ENCODE assay signal across 7 cellular contexts in genomic region chr4:75126870-75127269, GRCh38.
DNase-seq lines count a peak whose midpoint lies in the region; ATAC-seq and TF ChIP-seq lines count a peak whose summit lies in the region.
"Not testable (repeated sequence)": the region's sequence is repeated elsewhere in the genome, so short reads cannot be mapped to it uniquely, and the experiment has no call there.

No MANE protein-coding gene starts in this region.

- H3K4me1 ChIP-seq in PC-3 (ENCODE audit: insufficient read depth, low read length); esophagus (ENCODE audit: control insufficient read depth in 2 of 2, insufficient read depth in 2 of 2, low read length in 1 of 2): not testable (repeated sequence)

- POLR2A ChIA-PET in PC-3 (lab: Charles Lee; ENCODE audit: unreplicated experiment): not testable (repeated sequence)

- H3K4me3 ChIP-seq in H7 (ENCODE audit: insufficient read depth, low read depth, low read length) (peak overlapping the region; percentile 19), PC-3 (ENCODE audit: low read length) (peak overlapping the region; percentile 53), esophagus (ENCODE audit: low read depth in 1 of 2, low read length in 2 of 2) (peak overlapping the region; percentile 17 to 42)

- not testable (repeated sequence) for H3K79me2 ChIP-seq in PC-3 (ENCODE audit: low read length)

- TF ChIP-seq CTCF in PC-3 (conservative IDR thresholded peaks at IDR 0.05; ENCODE audit: low read depth, low read length); brain (conservative IDR thresholded peaks at IDR 0.05); osteocyte (IDR thresholded peaks at IDR 0.05): not testable (repeated sequence)

- H3K9me2 ChIP-seq in PC-3 (replicated peaks; ENCODE audit: low read length): not testable (repeated sequence)

- H3K27ac ChIP-seq in PC-3 (ENCODE audit: low read length); esophagus (ENCODE audit: low read depth in 2 of 2, low read length in 1 of 2): not testable (repeated sequence)

- not testable (repeated sequence) for H3K9me3 ChIP-seq in PC-3 (ENCODE audit: low read length); esophagus (ENCODE audit: control insufficient read depth in 2 of 2, insufficient read depth in 1 of 2, low read depth in 1 of 2, low read length in 1 of 2)

- H3K4me1 Mint-ChIP-seq in brain; memory B cell; osteocyte (ENCODE audit: unreplicated experiment): not testable (repeated sequence)

- H3K4me3 Mint-ChIP-seq in brain: peak overlapping the region in 3 of 5 experiments; percentile 43 to 71 (median 64)
- peak overlapping the region; percentile 14 for H3K4me3 Mint-ChIP-seq in memory B cell
- H3K4me3 Mint-ChIP-seq in osteocyte (ENCODE audit: unreplicated experiment): peak overlapping the region; percentile 72

- intact Hi-C loops in PC-3 (cut with micrococcal nuclease): not testable (repeated sequence)

- peak overlapping the region; percentile 77; the same call in 1 of the 2 replicates for H2AFZ ChIP-seq in PC-3 (ENCODE audit: low read length)

- not testable (repeated sequence) for DNase-seq in H7; PC-3; memory B cell (ENCODE audit: low spot score in 2 of 2); osteocyte (ENCODE audit: extremely low spot score, unreplicated experiment)
- DNase-seq in NCI-H1105 treated with DMSO at 0.1 percent for 48 hours (lab: John Stamatoyannopoulos, UW): peak; percentile 28

- not testable (repeated sequence) for H4K20me1 ChIP-seq in PC-3 (ENCODE audit: low read length)

- H3K27ac Mint-ChIP-seq in brain: peak overlapping the region in 2 of 5 experiments; percentile 59 to 84
- H3K27ac Mint-ChIP-seq in memory B cell: not testable (repeated sequence)
- H3K27ac Mint-ChIP-seq in osteocyte (ENCODE audit: unreplicated experiment): peak overlapping the region; percentile 27

- BruUV-seq in PC-3 (replicated peaks; lab: Mats Ljungman, UMichigan): not testable (repeated sequence)

- not testable (repeated sequence) for H3F3A ChIP-seq in PC-3 (ENCODE audit: low read length, unreplicated experiment)

- CTCF ChIA-PET in PC-3 (lab: Charles Lee): not testable (repeated sequence)

- ATAC-seq in PC-3; memory B cell (ENCODE audit: low read depth): not testable (repeated sequence)

- 42 to 51% methylated on average over 8 to 13 of the region's 21 CpGs for WGBS in esophagus, 2 donors

- H3K36me3 ChIP-seq in H7 (replicated peaks; ENCODE audit: control insufficient read depth, insufficient read depth, low read length); PC-3 (ENCODE audit: low read depth, low read length); esophagus (ENCODE audit: control insufficient read depth in 2 of 2, insufficient read depth in 2 of 2, low read length in 1 of 2): not testable (repeated sequence)

- peak overlapping the region; percentile 72 for H3K4me2 ChIP-seq in PC-3 (ENCODE audit: low read length)

- not testable (repeated sequence) for H3K27me3 Mint-ChIP-seq in brain; memory B cell; osteocyte (ENCODE audit: unreplicated experiment)

- not testable (repeated sequence) for H3K9ac ChIP-seq in PC-3 (ENCODE audit: low read length)

- not testable (repeated sequence) for H3K36me3 Mint-ChIP-seq in brain; memory B cell; osteocyte (ENCODE audit: unreplicated experiment)

- H3K27me3 ChIP-seq in H7 (ENCODE audit: control insufficient read depth, insufficient read depth, low read length); PC-3 (ENCODE audit: low read length); esophagus (ENCODE audit: control insufficient read depth in 1 of 2, insufficient read depth in 2 of 2, low read length in 2 of 2): not testable (repeated sequence)

- not testable (repeated sequence) for H3K9me3 Mint-ChIP-seq in brain, memory B cell
- peaks cover 10% of the 10 kb centered on the region for H3K9me3 Mint-ChIP-seq in osteocyte (ENCODE audit: unreplicated experiment)

Comparison
In these comparisons a context has a peak if more than half of its experiments do, and no peak if none do; other contexts are left out.
1. H3K4me3 Mint-ChIP-seq: peak in every context shown above with its lines; median percentile 72 in osteocyte; 64 in brain; 14 in memory B cell.